11 cellular contexts compared by ENCODE assay signal in genomic region chr12:6205761-6206160, GRCh38. TPM values are rescaled to one million over a fixed set of nuclear protein-coding genes. Genes with fewer than 3 reads are reported as not detected.
A peak's percentile ranks its signal among the peaks of the same experiment; 100 is the strongest.
DNase-seq lines count a peak whose midpoint lies in the region; ATAC-seq, FAIRE-seq and TF ChIP-seq lines count a peak whose summit lies in the region.
"Had no signal": no experiment of that assay in that cellular context is flagged by ENCODE, and none has a peak within 500 bp of the region (broad histone marks: within the 10 kb centered on the region; RNA-seq: fewer than 3 reads in every experiment).

No MANE protein-coding gene starts in this region.

- H3K4me3 ChIP-seq in H7 (ENCODE audit: insufficient read depth, low read depth, low read length) (no peak overlapping the region), astrocyte (ENCODE audit: insufficient read depth, low read depth, low read length) (no peak overlapping the region), left lung (no peak overlapping the region), spleen (no peak overlapping the region)

- no peak overlapping the region for H3K9ac ChIP-seq in astrocyte (ENCODE audit: low read length)

- H3K9me3 ChIP-seq in astrocyte (ENCODE audit: insufficient read depth, low read depth, low read length) (no peaks in the 10 kb centered on the region), left lung (no peaks in the 10 kb centered on the region), spleen (no peaks in the 10 kb centered on the region)

- H3K27ac Mint-ChIP-seq in astrocyte (ENCODE audit: unreplicated experiment) = peak overlapping the region; percentile 49

- no peak for TF ChIP-seq POLR2A in spleen (IDR thresholded peaks at IDR 0.05)

- TF ChIP-seq CTCF in astrocyte (IDR thresholded peaks at IDR 0.05; ENCODE audit: insufficient read depth, low read depth, low read length) (no peak), left lung (IDR thresholded peaks at IDR 0.05) (no peak), spleen (IDR thresholded peaks at IDR 0.05 in 8 of 11, conservative IDR thresholded peaks at IDR 0.05 in 3 of 11) (no peak)

- no peak overlapping the region for H3K4me2 ChIP-seq in astrocyte (ENCODE audit: low read length)

- 50 to 62% (median 55%) methylated on average over 2 of the region's 2 CpGs for WGBS in spleen, 5 donors

- H3K36me3 ChIP-seq in H7 (replicated peaks; ENCODE audit: control insufficient read depth, insufficient read depth, low read length) = no peaks in the 10 kb centered on the region; the same call in 1 of the 2 replicates
- H3K36me3 ChIP-seq in astrocyte (ENCODE audit: insufficient read depth, low read length) = no peaks in the 10 kb centered on the region
- H3K36me3 ChIP-seq in left lung = peaks cover 0 to 9% of the 10 kb centered on the region in 2 donors
- H3K36me3 ChIP-seq in spleen = peaks cover 0 to 8% (median 0%) of the 10 kb centered on the region in 6 donors

- no peak for FAIRE-seq in astrocyte (lab: Jason Lieb, UNC)

- no peaks in the 10 kb centered on the region for H3K36me3 Mint-ChIP-seq in astrocyte (ENCODE audit: low read depth, unreplicated experiment)

- ATAC-seq in left lung (no peak), HG03108 (IDR thresholded peaks at IDR 0.05; ENCODE audit: unreplicated experiment) (no peak)
- ATAC-seq: left lobe of liver had no signal

- no peaks in the 10 kb centered on the region for H3K27me3 Mint-ChIP-seq in astrocyte (ENCODE audit: low read depth, unreplicated experiment)

- DNase-seq in H7 (peak; percentile 14), astrocyte (ENCODE audit: low read depth) (no peak), left lung (no peak), spleen (no peak), NCI-H2171 treated with DMSO at 0.1 percent for 48 hours (lab: John Stamatoyannopoulos, UW) (no peak), HCEC 1CT (no peak), DMS114 treated with DMSO at 0.1 percent for 48 hours (lab: John Stamatoyannopoulos, UW; ENCODE audit: unreplicated experiment) (no peak)
- DNase-seq: DMS79, NCI-H146 had no signal

- H3K4me1 Mint-ChIP-seq in astrocyte (ENCODE audit: low read depth, unreplicated experiment) = peaks cover 18% of the 10 kb centered on the region

- H3K4me3 Mint-ChIP-seq in astrocyte (ENCODE audit: unreplicated experiment) = no peak overlapping the region

- H3K27ac ChIP-seq in astrocyte (ENCODE audit: low read depth, low read length) (no peak overlapping the region), left lung (peak overlapping the region; percentile 37 to 70), spleen (peak overlapping the region in 7 of 8 donors; percentile 13 to 76 (median 61))

- H2AFZ ChIP-seq in astrocyte (ENCODE audit: low read depth, low read length) = no peak overlapping the region

- H3K27me3 ChIP-seq in H7 (ENCODE audit: control insufficient read depth, insufficient read depth, low read length) (no peaks in the 10 kb centered on the region), astrocyte (ENCODE audit: insufficient read depth, low read length) (no peaks in the 10 kb centered on the region), left lung (peaks cover 0 to 18% of the 10 kb centered on the region in 2 donors), spleen (replicated peaks in 1 of 7) (peaks cover 0 to 34% (median 9%) of the 10 kb centered on the region in 7 donors)

- intact Hi-C loops in left lung (cut with DNase I) (loop anchor here in 1 of 2 donors (10.0 kb wide), 1 partner anchor 59 kb away; no protein-coding TSS in a partner anchor), spleen (cut with DNase I; ENCODE audit: low total_unique reads) (no loop called here)

- H4K20me1 ChIP-seq in astrocyte (ENCODE audit: insufficient read depth, low read length) = peaks cover 22% of the 10 kb centered on the region

- H3K9me3 Mint-ChIP-seq in astrocyte (ENCODE audit: unreplicated experiment) = no peaks in the 10 kb centered on the region

- peaks cover 35% of the 10 kb centered on the region for H3K79me2 ChIP-seq in astrocyte (ENCODE audit: insufficient read depth, low read length)

- H3K4me1 ChIP-seq in astrocyte (ENCODE audit: insufficient read depth, low read length) (peaks cover 9% of the 10 kb centered on the region), left lung (peaks cover 30 to 92% of the 10 kb centered on the region in 2 donors), spleen (peaks cover 19 to 88% (median 46%) of the 10 kb centered on the region in 6 donors)

RNA-seq across cellular contexts. Expression of gene CD9, which starts 5.6 kb away (rescaled TPM):
- 266 and 274 TPM in 2 replicates for total RNA-seq in H7 (2014; rRNA removed; shearing (Covaris generic))
- total RNA-seq in astrocyte (46.0 and 52.2 TPM in 2 replicates), left lung (100 to 1,000 TPM; 416 to 512 TPM), spleen (100 to 1,000 TPM in 1 of 7 donors, 10 to 100 TPM in 6; 50.0 to 113 (median 75.7) TPM)
- polyA plus RNA-seq in spleen = 10 to 100 TPM; 16.2 to 87.4 (median 50.6) TPM
